8 cellular contexts compared by ENCODE assay signal in the genomic region with DNA sequence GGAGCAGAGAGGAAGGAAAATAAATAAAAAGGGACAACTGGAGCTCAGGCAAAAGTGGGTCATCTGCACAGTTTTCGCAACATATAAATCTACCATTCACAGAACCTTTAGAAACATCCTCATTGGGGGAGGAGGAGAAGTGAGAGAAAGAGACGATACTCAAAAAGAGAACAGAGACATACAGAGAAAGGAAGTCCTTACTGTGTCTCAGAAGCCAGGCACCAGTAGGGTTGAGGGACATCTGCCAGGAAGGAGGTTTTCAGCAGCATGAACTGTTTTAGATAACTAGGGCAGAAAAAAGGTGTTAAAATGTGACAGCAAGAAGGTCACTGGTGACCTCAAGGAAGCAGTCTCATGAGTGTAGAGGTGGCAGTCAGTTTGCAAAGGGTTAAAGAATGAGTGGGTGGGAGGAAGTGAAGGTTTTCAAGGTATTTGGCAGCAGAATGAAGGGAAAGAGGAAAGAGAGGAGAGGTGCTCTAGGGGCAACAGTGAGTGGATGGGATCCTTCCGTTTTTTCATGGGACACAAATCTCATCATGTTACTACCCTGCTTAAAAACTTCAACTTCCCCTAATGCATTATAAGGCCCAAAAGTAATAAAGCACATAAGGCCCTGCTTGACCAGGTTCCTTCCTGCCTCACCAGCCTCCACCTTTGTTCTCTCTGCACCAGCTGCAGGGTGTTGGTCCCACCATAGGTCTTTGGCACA. TPM values are rescaled to one million over a fixed set of nuclear protein-coding genes. Genes with fewer than 3 reads are reported as not detected.
A peak's percentile ranks its signal among the peaks of the same experiment; 100 is the strongest.
DNase-seq lines count a peak whose midpoint lies in the region; ATAC-seq and TF ChIP-seq lines count a peak whose summit lies in the region.

No MANE protein-coding gene starts in this region.

- DNase-seq in KBM-7 (peak; percentile 71), epithelial cell of prostate (ENCODE audit: low read depth, low spot score) (no peak), D341Med (ENCODE audit: low spot score) (no peak), MG63 (no peak), lower leg skin (ENCODE audit: low spot score in 2 of 2) (no peak), glomerular visceral epithelial cell (ENCODE audit: extremely low spot score) (no peak)

- no peaks in the 10 kb centered on the region for H3K36me3 ChIP-seq in MG63

- H3K4me3 ChIP-seq in MG63 (no peak overlapping the region), lower leg skin (ENCODE audit: low read depth, poor library complexity, severe bottlenecking) (no peak overlapping the region)

- TF ChIP-seq POLR2A in lower leg skin (IDR thresholded peaks at IDR 0.05) = no peak

- TF ChIP-seq CTCF in lower leg skin (IDR thresholded peaks at IDR 0.05) = no peak

- H3K27me3 ChIP-seq in MG63 = no peaks in the 10 kb centered on the region

- 79 to 80% methylated on average over 3 of the region's 3 CpGs for WGBS in lower leg skin, 2 donors

- in situ Hi-C loops in KBM-7 (cut with MboI; ENCODE audit: low pct_unique_long_range_greater_than_20kb, low sequenced_read_pairs) = no loop called here

- peak; percentile 71 for ATAC-seq in GM18508 (IDR thresholded peaks at IDR 0.05; ENCODE audit: insufficient read depth, unreplicated experiment)
- peak; percentile 86 for ATAC-seq in GM21717 (IDR thresholded peaks at IDR 0.05; ENCODE audit: unreplicated experiment)

- no peaks in the 10 kb centered on the region for H3K9me3 ChIP-seq in MG63

- H3K27ac ChIP-seq in epithelial cell of prostate = peak overlapping the region; percentile 18

- intact Hi-C loops in lower leg skin (cut with DNase I; ENCODE audit: low total_unique reads) = no loop called here

RNA-seq across cellular contexts. Expression of a gene that starts 9.5 kb away (rescaled TPM):
- total RNA-seq in MG63 (2014; rRNA removed; shearing (Covaris generic); ENCODE audit: low replicate concordance) = 58.9 and 61.9 TPM in 2 replicates
- 100 to 1,000 TPM in 3 of 4 donors, 10 to 100 TPM in 1; 97.1 to 159 (median 129) TPM for total RNA-seq in lower leg skin
